In the genomic region with DNA sequence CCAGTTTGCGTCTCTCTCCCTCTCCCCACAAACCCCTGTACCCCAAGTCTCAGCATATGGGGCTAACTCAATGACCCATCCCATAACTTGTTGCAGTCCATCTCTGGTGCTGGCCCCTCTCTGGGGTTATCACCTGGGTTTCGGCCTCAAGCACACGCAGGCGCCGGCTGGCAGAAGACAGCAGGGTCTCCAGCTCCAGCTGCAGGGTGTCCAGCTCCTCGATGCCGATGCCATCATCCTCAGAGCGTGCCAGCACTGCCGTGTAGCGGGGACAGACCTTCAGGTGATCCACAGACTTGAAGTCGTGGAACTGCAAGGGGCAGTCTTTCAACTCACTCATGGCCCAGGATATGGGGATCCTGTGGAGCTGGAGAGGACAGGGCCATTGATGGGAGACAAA, we compare ENCODE assay signal across 9 cellular contexts. TPM values are rescaled to one million over a fixed set of nuclear protein-coding genes. Genes with fewer than 3 reads are reported as not detected.
DNase-seq lines count a peak whose midpoint lies in the region; ATAC-seq, FAIRE-seq and TF ChIP-seq lines count a peak whose summit lies in the region.
"Had no signal": no experiment of that assay in that cellular context is flagged by ENCODE, and none has a peak within 500 bp of the region (broad histone marks: within the 10 kb centered on the region; RNA-seq: fewer than 3 reads in every experiment).

No MANE protein-coding gene starts in this region.

- no peak overlapping the region for H2AFZ ChIP-seq in astrocyte (ENCODE audit: low read depth, low read length)

- DNase-seq in AG10803 (ENCODE audit: low read depth): no peak
- no peak for DNase-seq in HFF-Myc (ENCODE audit: extremely low read depth, low read depth)
- no peak for DNase-seq in astrocyte (ENCODE audit: low read depth)
- no peak for DNase-seq in natural killer cell
- no peak for DNase-seq in DMS153 (lab: John Stamatoyannopoulos, UW)
- no peak for DNase-seq in GM19240 (ENCODE audit: insufficient read length, low spot score)
- DNase-seq: NCI-H2171 had no signal

- peaks cover 25% of the 10 kb centered on the region for H3K36me3 Mint-ChIP-seq in astrocyte (ENCODE audit: low read depth, unreplicated experiment)
- peaks cover 13% of the 10 kb centered on the region for H3K36me3 Mint-ChIP-seq in natural killer cell

- peaks cover 15% of the 10 kb centered on the region for H3K4me1 ChIP-seq in astrocyte (ENCODE audit: insufficient read depth, low read length)

- H3K4me1 Mint-ChIP-seq in astrocyte (ENCODE audit: low read depth, unreplicated experiment): peaks cover 28% of the 10 kb centered on the region
- peaks cover 53 to 72% of the 10 kb centered on the region in 2 donors for H3K4me1 Mint-ChIP-seq in natural killer cell

- peaks cover 17% of the 10 kb centered on the region for H4K20me1 ChIP-seq in astrocyte (ENCODE audit: insufficient read depth, low read length)

- ATAC-seq in natural killer cell (no peak), HG03175 (IDR thresholded peaks at IDR 0.05; ENCODE audit: unreplicated experiment) (no peak), HG03196 (IDR thresholded peaks at IDR 0.05; ENCODE audit: unreplicated experiment) (no peak)

- H3K27me3 ChIP-seq in astrocyte (ENCODE audit: insufficient read depth, low read length): no peaks in the 10 kb centered on the region

- intact Hi-C loops in natural killer cell (cut with micrococcal nuclease): loop anchor here (5.0 kb wide), 1 partner anchor 59 kb away; a partner anchor contains a TSS

- H3K36me3 ChIP-seq in astrocyte (ENCODE audit: insufficient read depth, low read length): peaks cover 22% of the 10 kb centered on the region

- H3K27ac Mint-ChIP-seq in astrocyte (ENCODE audit: unreplicated experiment) (no peak overlapping the region), natural killer cell (peak overlapping the region; percentile 94 to 99)

- peak overlapping the region; percentile 99 for H3K4me3 ChIP-seq in AG10803 (ENCODE audit: low read length)
- peak overlapping the region; percentile 81 for H3K4me3 ChIP-seq in HFF-Myc (replicated peaks; ENCODE audit: low read depth, low read length)
- H3K4me3 ChIP-seq in astrocyte (ENCODE audit: insufficient read depth, low read depth, low read length): no peak overlapping the region

- H3K4me3 Mint-ChIP-seq in astrocyte (ENCODE audit: unreplicated experiment) (peak overlapping the region; percentile 96), natural killer cell (peak overlapping the region; percentile 92)

- FAIRE-seq in astrocyte (lab: Jason Lieb, UNC): no peak

- H3K79me2 ChIP-seq in astrocyte (ENCODE audit: insufficient read depth, low read length): peaks cover 51% of the 10 kb centered on the region

- H3K4me2 ChIP-seq in astrocyte (ENCODE audit: low read length): peak overlapping the region; percentile 99

- no peaks in the 10 kb centered on the region for H3K9me3 ChIP-seq in astrocyte (ENCODE audit: insufficient read depth, low read depth, low read length)

- peak overlapping the region; percentile 97 for H3K9ac ChIP-seq in astrocyte (ENCODE audit: low read length)

- TF ChIP-seq CTCF in AG10803 (conservative IDR thresholded peaks at IDR 0.05; ENCODE audit: low read length) (no peak), HFF-Myc (IDR thresholded peaks at IDR 0.05; ENCODE audit: low read depth, low read length, missing control alignments) (no peak), astrocyte (IDR thresholded peaks at IDR 0.05; ENCODE audit: insufficient read depth, low read depth, low read length) (no peak), natural killer cell (IDR thresholded peaks at IDR 0.05) (no peak)

- no peak overlapping the region for H3K27ac ChIP-seq in astrocyte (ENCODE audit: low read depth, low read length)

- H3K9me3 Mint-ChIP-seq in astrocyte (ENCODE audit: unreplicated experiment) (no peaks in the 10 kb centered on the region), natural killer cell (no peaks in the 10 kb centered on the region)

- H3K27me3 Mint-ChIP-seq in astrocyte (ENCODE audit: low read depth, unreplicated experiment): no peaks in the 10 kb centered on the region
- H3K27me3 Mint-ChIP-seq in natural killer cell (ENCODE audit: low read depth in 2 of 2): no peaks in the 10 kb centered on the region

RNA-seq across cellular contexts. Expression of a gene that starts 1.1 kb away (rescaled TPM):
- total RNA-seq in astrocyte: 54.5 and 58.7 TPM in 2 replicates
- 10 to 100 TPM; 59.2 to 73.7 (median 69.2) TPM for total RNA-seq in natural killer cell

RNA-seq across cellular contexts. Expression of a gene that starts 1.8 kb away (rescaled TPM):
- total RNA-seq in astrocyte (187 and 205 TPM in 2 replicates), natural killer cell (100 to 1,000 TPM; 282 to 288 (median 285) TPM)

RNA-seq across cellular contexts. Expression of a gene that starts 18.9 kb away (rescaled TPM):
- 25.4 and 29.8 TPM in 2 replicates for total RNA-seq in astrocyte
- total RNA-seq in natural killer cell: 100 to 1,000 TPM; 133 to 137 (median 136) TPM

RNA-seq across cellular contexts. Expression of a gene that starts 21.4 kb away (rescaled TPM):
- 5.1 and 7.1 TPM in 2 replicates for total RNA-seq in astrocyte
- total RNA-seq in natural killer cell: 10 to 100 TPM in 1 of 3 donors, 1 to 10 TPM in 2; 7.4 to 20.4 (median 8.7) TPM

RNA-seq across cellular contexts. Expression of a gene that starts 41.4 kb away (rescaled TPM):
- 15.3 and 17.9 TPM in 2 replicates for total RNA-seq in astrocyte
- 10 to 100 TPM; 33.4 to 52.1 (median 34.7) TPM for total RNA-seq in natural killer cell
